In genomic region chr5:73867344-73868335, GRCh38 we compare ENCODE assay signal across 17 cellular contexts.
DNase-seq lines count a peak whose midpoint lies in the region; ATAC-seq, FAIRE-seq and TF ChIP-seq lines count a peak whose summit lies in the region.
"Had no signal": no experiment of that assay in that cellular context is flagged by ENCODE, and none has a peak within 500 bp of the region (broad histone marks: within the 10 kb centered on the region; RNA-seq: fewer than 3 reads in every experiment).

No MANE protein-coding gene starts in this region.

- TF ChIP-seq POLR2A in GM12892 (IDR thresholded peaks at IDR 0.05; ENCODE audit: low read depth, low read length), result no peak

- no peak for ATAC-seq in left colon
- ATAC-seq: activated naive CD8-positive, alpha-beta T cell treated with anti-CD3 and anti-CD28 coated beads, Interleukin-2, amount 50 U/mL, for 24 hours; naive thymus-derived CD4-positive, alpha-beta T cell had no signal

- H3K36me3 ChIP-seq in adipocyte (ENCODE audit: control insufficient read depth, insufficient read depth, low read length, severe bottlenecking), result no peaks in the 10 kb centered on the region

- no peak for FAIRE-seq in GM12892 (lab: Jason Lieb, UNC)
- FAIRE-seq: D721Med had no signal

- H3K27me3 ChIP-seq in adipocyte (replicated peaks; ENCODE audit: control insufficient read depth, insufficient read depth, low read length), result no peaks in the 10 kb centered on the region

- DNase-seq in A172 (ENCODE audit: low spot score) (peak; percentile 5), GM04503 (ENCODE audit: low read depth) (peak; percentile 40), adipocyte (ENCODE audit: low read depth) (peak; percentile 66), foreskin fibroblast (peak; percentile 51 to 72), iPS-NIHi7 (ENCODE audit: extremely low spot score) (no peak), left colon (no peak), GM12892 (ENCODE audit: insufficient read length) (no peak), middle frontal gyrus (ENCODE audit: extremely low spot score, low spot score) (no peak)
- DNase-seq: activated CD4-positive, alpha-beta T cell treated with anti-CD3 and anti-CD28 coated beads, Interleukin-2, amount 50 U/mL, for 48 hours; activated naive CD8-positive, alpha-beta T cell treated with anti-CD3 and anti-CD28 coated beads, Interleukin-2, amount 50 U/mL, for 24 hours; activated T-cell treated with anti-CD3 and anti-CD28 coated beads, Interleukin-2, amount 50 U/mL, for 48 hours; naive thymus-derived CD4-positive, alpha-beta T cell; NCI-H446 treated with DMSO at 0.1 percent for 48 hours; stimulated activated CD4-positive, alpha-beta T cell treated with anti-CD3 and anti-CD28 coated beads, Interleukin-15, amount 100 ng/mL, for 24 hours; substantia nigra had no signal

- no peak for TF ChIP-seq CTCF in foreskin fibroblast (IDR thresholded peaks at IDR 0.05; ENCODE audit: low read depth, low read length)

- no peaks in the 10 kb centered on the region for H3K9me3 ChIP-seq in adipocyte (ENCODE audit: control insufficient read depth, low read length)

- H3K4me3 ChIP-seq in adipocyte (ENCODE audit: low read length) (no peak overlapping the region), foreskin fibroblast (ENCODE audit: low read depth in 1 of 2, low read length in 2 of 2) (no peak overlapping the region)
- H3K4me3 ChIP-seq: coronary artery had no signal

- intact Hi-C loops in left colon (cut with DNase I, micrococcal nuclease), result no loop called here

- H3K4me1 ChIP-seq in adipocyte (ENCODE audit: control insufficient read depth, insufficient read depth, low read length), result peaks cover 15% of the 10 kb centered on the region

- no peak overlapping the region for H3K9ac ChIP-seq in adipocyte (ENCODE audit: low read length)

Comparison
In these comparisons a context has a peak if more than half of its experiments do, and no peak if none do; other contexts are left out.
1. DNase-seq: peak in A172 (single experiment), GM04503 (single experiment), adipocyte (single experiment) and foreskin fibroblast (2 of 2); none in iPS-NIHi7 (single experiment), left colon (0 of 2), GM12892 (single experiment) and middle frontal gyrus (single experiment).